In the genomic region with DNA sequence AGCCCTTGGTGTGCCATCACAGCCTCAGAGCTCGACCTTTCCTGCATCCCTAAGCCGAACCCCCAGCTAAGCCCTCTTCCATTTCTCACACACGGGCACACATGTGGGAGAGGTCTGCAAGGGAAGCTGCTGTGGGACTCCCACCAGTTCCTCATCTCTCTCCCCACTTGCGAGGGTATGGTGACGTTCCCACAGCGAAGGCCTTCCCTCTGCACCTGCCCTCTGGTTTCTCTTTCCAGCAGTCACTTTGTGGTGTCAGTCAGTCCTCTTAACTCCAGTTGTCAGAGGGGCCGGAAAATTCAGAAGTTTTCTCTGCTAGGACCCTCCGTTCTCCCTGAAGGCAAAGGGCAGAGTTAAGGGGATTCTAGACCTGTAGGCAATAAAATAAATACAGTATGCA, we compare ENCODE assay signal across 21 cellular contexts. TPM values are rescaled to one million over a fixed set of nuclear protein-coding genes. Genes with fewer than 3 reads are reported as not detected.
DNase-seq lines count a peak whose midpoint lies in the region; ATAC-seq lines count a peak whose summit lies in the region.
"Had no signal": no experiment of that assay in that cellular context is flagged by ENCODE, and none has a peak within 500 bp of the region (broad histone marks: within the 10 kb centered on the region; RNA-seq: fewer than 3 reads in every experiment).

No MANE protein-coding gene starts in this region.

- H3K4me1 Mint-ChIP-seq in activated T-cell treated with anti-CD3 and anti-CD28 coated beads, Interleukin-2, amount 50 U/mL, for 24 hours (ENCODE audit: low read depth): peaks cover 49% of the 10 kb centered on the region
- peaks cover 36% of the 10 kb centered on the region for H3K4me1 Mint-ChIP-seq in activated T-cell treated with anti-CD3 and anti-CD28 coated beads, Interleukin-2, amount 50 U/mL, for 4 hours (ENCODE audit: low read depth)
- H3K4me1 Mint-ChIP-seq in central memory CD8-positive, alpha-beta T cell: peaks cover 16% of the 10 kb centered on the region
- H3K4me1 Mint-ChIP-seq in stimulated activated naive B cell treated with anti-CD40 and anti-IgM and Interleukin-4, amounts not matched to agents 10 μg/mL and 1 μg/mL and 100 μg/mL, for 72 hours: peaks cover 54 to 78% of the 10 kb centered on the region in 2 donors

- no peaks in the 10 kb centered on the region for H3K9me3 Mint-ChIP-seq in activated T-cell treated with anti-CD3 and anti-CD28 coated beads, Interleukin-2, amount 50 U/mL, for 24 hours
- H3K9me3 Mint-ChIP-seq in activated T-cell treated with anti-CD3 and anti-CD28 coated beads, Interleukin-2, amount 50 U/mL, for 4 hours: no peaks in the 10 kb centered on the region
- no peaks in the 10 kb centered on the region for H3K9me3 Mint-ChIP-seq in central memory CD8-positive, alpha-beta T cell
- no peaks in the 10 kb centered on the region for H3K9me3 Mint-ChIP-seq in stimulated activated naive B cell treated with anti-CD40 and anti-IgM and Interleukin-4, amounts not matched to agents 10 μg/mL and 1 μg/mL and 100 μg/mL, for 72 hours
- H3K9me3 Mint-ChIP-seq: activated CD4-positive, alpha-beta memory T cell treated with anti-CD3 and anti-CD28 coated beads for 36 hours had no signal

- no peak for DNase-seq in activated T-cell treated with anti-CD3 and anti-CD28 coated beads, Interleukin-2, amount 50 U/mL, for 24 hours
- DNase-seq in activated T-cell treated with anti-CD3 and anti-CD28 coated beads, Interleukin-2, amount 50 U/mL, for 4 hours: no peak
- DNase-seq in NAMALWA (ENCODE audit: low spot score) (peak; percentile 66), hippocampal formation (lab: John Stamatoyannopoulos, UW) (no peak), retina (no peak)
- no peak for DNase-seq in central memory CD8-positive, alpha-beta T cell (ENCODE audit: low spot score in 2 of 2)
- DNase-seq in stimulated activated naive B cell treated with anti-CD40 and anti-IgM and Interleukin-4, amounts not matched to agents 10 μg/mL and 1 μg/mL and 100 μg/mL, for 72 hours: no peak
- DNase-seq: activated CD4-positive, alpha-beta memory T cell treated with anti-CD3 and anti-CD28 coated beads for 36 hours; dorsolateral prefrontal cortex; foreskin fibroblast; hypothalamus; KG1; mammary epithelial cell; MV-4-11; NCI-H187 treated with DMSO at 0.1 percent for 48 hours; NCI-H446 treated with DMSO at 0.1 percent for 48 hours; NK-92 treated with Interleukin-12 subunit alpha and Interleukin-12 subunit beta, amount 100 ng/mL, for 24 hours; stimulated activated CD4-positive, alpha-beta T cell treated with anti-CD3 and anti-CD28 coated beads, Interleukin-1b, Interleukin-23, amount 100 ng/mL, for 48 hours; uterus had no signal

- no peaks in the 10 kb centered on the region for H3K27me3 Mint-ChIP-seq in activated T-cell treated with anti-CD3 and anti-CD28 coated beads, Interleukin-2, amount 50 U/mL, for 24 hours
- no peaks in the 10 kb centered on the region for H3K27me3 Mint-ChIP-seq in activated T-cell treated with anti-CD3 and anti-CD28 coated beads, Interleukin-2, amount 50 U/mL, for 4 hours (ENCODE audit: low read depth)
- no peaks in the 10 kb centered on the region for H3K27me3 Mint-ChIP-seq in central memory CD8-positive, alpha-beta T cell
- H3K27me3 Mint-ChIP-seq in stimulated activated naive B cell treated with anti-CD40 and anti-IgM and Interleukin-4, amounts not matched to agents 10 μg/mL and 1 μg/mL and 100 μg/mL, for 72 hours: no peaks in the 10 kb centered on the region
- H3K27me3 Mint-ChIP-seq: activated CD4-positive, alpha-beta memory T cell treated with anti-CD3 and anti-CD28 coated beads for 36 hours had no signal

- peaks cover 79% of the 10 kb centered on the region for H3K36me3 Mint-ChIP-seq in activated T-cell treated with anti-CD3 and anti-CD28 coated beads, Interleukin-2, amount 50 U/mL, for 24 hours (ENCODE audit: low read depth)
- peaks cover 27% of the 10 kb centered on the region for H3K36me3 Mint-ChIP-seq in activated T-cell treated with anti-CD3 and anti-CD28 coated beads, Interleukin-2, amount 50 U/mL, for 4 hours (ENCODE audit: insufficient read depth)
- peaks cover 36% of the 10 kb centered on the region for H3K36me3 Mint-ChIP-seq in central memory CD8-positive, alpha-beta T cell (ENCODE audit: insufficient read depth)
- peaks cover 29 to 38% of the 10 kb centered on the region in 2 donors for H3K36me3 Mint-ChIP-seq in stimulated activated naive B cell treated with anti-CD40 and anti-IgM and Interleukin-4, amounts not matched to agents 10 μg/mL and 1 μg/mL and 100 μg/mL, for 72 hours

- peak overlapping the region; percentile 69 for H3K27ac Mint-ChIP-seq in activated T-cell treated with anti-CD3 and anti-CD28 coated beads, Interleukin-2, amount 50 U/mL, for 24 hours
- peak overlapping the region; percentile 22 for H3K27ac Mint-ChIP-seq in central memory CD8-positive, alpha-beta T cell (ENCODE audit: low read depth)
- H3K27ac Mint-ChIP-seq in stimulated activated naive B cell treated with anti-CD40 and anti-IgM and Interleukin-4, amounts not matched to agents 10 μg/mL and 1 μg/mL and 100 μg/mL, for 72 hours: peak overlapping the region; percentile 79
- H3K27ac Mint-ChIP-seq: activated CD4-positive, alpha-beta memory T cell treated with anti-CD3 and anti-CD28 coated beads for 36 hours had no signal

- ATAC-seq in activated T-cell treated with anti-CD3 and anti-CD28 coated beads, Interleukin-2, amount 50 U/mL, for 4 hours: no peak
- no peak for ATAC-seq in central memory CD8-positive, alpha-beta T cell (replicated peaks; ENCODE audit: extremely low read depth, poor library complexity, severe bottlenecking)
- ATAC-seq in stimulated activated naive B cell treated with anti-CD40 and anti-IgM and Interleukin-4, amounts not matched to agents 10 μg/mL and 1 μg/mL and 100 μg/mL, for 72 hours (replicated peaks): no peak
- ATAC-seq in HG02763 (IDR thresholded peaks at IDR 0.05; ENCODE audit: unreplicated experiment): no peak
- ATAC-seq: A549 had no signal

- H3K4me3 Mint-ChIP-seq in activated T-cell treated with anti-CD3 and anti-CD28 coated beads, Interleukin-2, amount 50 U/mL, for 24 hours: no peak overlapping the region
- no peak overlapping the region for H3K4me3 Mint-ChIP-seq in activated T-cell treated with anti-CD3 and anti-CD28 coated beads, Interleukin-2, amount 50 U/mL, for 4 hours
- no peak overlapping the region for H3K4me3 Mint-ChIP-seq in central memory CD8-positive, alpha-beta T cell
- H3K4me3 Mint-ChIP-seq in stimulated activated naive B cell treated with anti-CD40 and anti-IgM and Interleukin-4, amounts not matched to agents 10 μg/mL and 1 μg/mL and 100 μg/mL, for 72 hours: peak overlapping the region; percentile 3 to 22
- H3K4me3 Mint-ChIP-seq: activated CD4-positive, alpha-beta memory T cell treated with anti-CD3 and anti-CD28 coated beads for 36 hours had no signal

RNA-seq across cellular contexts. Expression of a gene that starts 5.5 kb away (rescaled TPM):
- total RNA-seq in activated T-cell treated with anti-CD3 and anti-CD28 coated beads, Interleukin-2, amount 50 U/mL, for 4 hours: 10 to 100 TPM; 63.9 to 86.1 (median 66.8) TPM

RNA-seq across cellular contexts. Expression of a gene that starts 6.4 kb away (rescaled TPM):
- total RNA-seq in activated T-cell treated with anti-CD3 and anti-CD28 coated beads, Interleukin-2, amount 50 U/mL, for 4 hours: 10 to 100 TPM; 80.6 to 96.3 (median 83.8) TPM

RNA-seq across cellular contexts. Expression of a gene that starts 59.0 kb away (rescaled TPM):
- 1 to 10 TPM in 2 of 3 donors, under 1 TPM in 1; 0.61 to 1.8 (median 1.5) TPM for total RNA-seq in activated T-cell treated with anti-CD3 and anti-CD28 coated beads, Interleukin-2, amount 50 U/mL, for 4 hours

Comparison
In these comparisons a context has a peak if more than half of its experiments do, and no peak if none do; other contexts are left out.
1. H3K27ac Mint-ChIP-seq: peak in every context shown above with its lines; median percentile 79 in stimulated activated naive B cell treated with anti-CD40 and anti-IgM and Interleukin-4, amounts not matched to agents 10 μg/mL and 1 μg/mL and 100 μg/mL, for 72 hours; 69 in activated T-cell treated with anti-CD3 and anti-CD28 coated beads, Interleukin-2, amount 50 U/mL, for 24 hours; 22 in central memory CD8-positive, alpha-beta T cell.
2. H3K4me3 Mint-ChIP-seq: peak in stimulated activated naive B cell treated with anti-CD40 and anti-IgM and Interleukin-4, amounts not matched to agents 10 μg/mL and 1 μg/mL and 100 μg/mL, for 72 hours (2 of 2); none in activated T-cell treated with anti-CD3 and anti-CD28 coated beads, Interleukin-2, amount 50 U/mL, for 24 hours (single experiment), activated T-cell treated with anti-CD3 and anti-CD28 coated beads, Interleukin-2, amount 50 U/mL, for 4 hours (single experiment) and central memory CD8-positive, alpha-beta T cell (single experiment).